In genomic region chr1:36528361-36529349, GRCh38 we compare ENCODE assay signal across 14 cellular contexts. TPM values are rescaled to one million over a fixed set of nuclear protein-coding genes. Genes with fewer than 3 reads are reported as not detected.
A peak's percentile ranks its signal among the peaks of the same experiment; 100 is the strongest.
DNase-seq lines count a peak whose midpoint lies in the region; ATAC-seq and TF ChIP-seq lines count a peak whose summit lies in the region.
"Had no signal": no experiment of that assay in that cellular context is flagged by ENCODE, and none has a peak within 500 bp of the region (broad histone marks: within the 10 kb centered on the region; RNA-seq: fewer than 3 reads in every experiment).

No MANE protein-coding gene starts in this region.

- H3K36me3 ChIP-seq in A673 (ENCODE audit: insufficient read depth, low read length, poor library complexity, severe bottlenecking) (no peaks in the 10 kb centered on the region), NT2/D1 (ENCODE audit: insufficient read depth, insufficient read length, low read length) (no peaks in the 10 kb centered on the region)

- CTCF ChIA-PET in A673 (lab: Charles Lee) (interaction anchor here (0.6 kb wide), 1 partner anchor 12 kb away, joined by 3 read pairs; no protein-coding TSS in a partner anchor), Calu3 (lab: Charles Lee) (no interaction called here)

- POLR2A ChIA-PET in A673 (lab: Charles Lee; ENCODE audit: low non-redundant PET) = no interaction called here

- H3K27ac Mint-ChIP-seq in Calu3 (ENCODE audit: unreplicated experiment) = no peak overlapping the region

- H3K9me3 ChIP-seq in A673 (ENCODE audit: low read depth, low read length, poor library complexity, severe bottlenecking) = no peaks in the 10 kb centered on the region
- H3K9me3 ChIP-seq in NT2/D1 (ENCODE audit: insufficient read depth, low read length) = no peaks in the 10 kb centered on the region

- peaks cover 81% of the 10 kb centered on the region for H3K27me3 Mint-ChIP-seq in Calu3 (ENCODE audit: unreplicated experiment)

- no peak overlapping the region for H3K4me3 ChIP-seq in A673 (ENCODE audit: low read depth, low read length, poor library complexity, severe bottlenecking)
- H3K4me3 ChIP-seq in NT2/D1 (ENCODE audit: insufficient read length, low read depth) = no peak overlapping the region
- H3K4me3 ChIP-seq in epithelial cell of esophagus (ENCODE audit: low read length) = no peak overlapping the region
- H3K4me3 ChIP-seq in foreskin fibroblast (ENCODE audit: low read depth in 1 of 2, low read length in 2 of 2) = no peak overlapping the region
- H3K4me3 ChIP-seq: SK-N-MC had no signal

- no peak overlapping the region for H3K9ac ChIP-seq in NT2/D1 (ENCODE audit: insufficient read length, low read depth)

- H3K4me1 Mint-ChIP-seq in Calu3 (ENCODE audit: low read depth, unreplicated experiment) = no peaks in the 10 kb centered on the region
- H3K4me1 Mint-ChIP-seq: central memory CD8-positive, alpha-beta T cell had no signal

- no TSS peak for BruUV-seq in A673 (replicated peaks; lab: Mats Ljungman, UMichigan)
- no TSS peak for BruUV-seq in Calu3 (replicated peaks; lab: Mats Ljungman, UMichigan)

- no peak overlapping the region for H3K4me3 Mint-ChIP-seq in Calu3 (ENCODE audit: low read depth, unreplicated experiment)
- H3K4me3 Mint-ChIP-seq: central memory CD8-positive, alpha-beta T cell had no signal

- no peaks in the 10 kb centered on the region for H3K36me3 Mint-ChIP-seq in Calu3 (ENCODE audit: insufficient read depth, unreplicated experiment)

- ATAC-seq in GM21786 (IDR thresholded peaks at IDR 0.05; ENCODE audit: unreplicated experiment) = no peak
- ATAC-seq: activated CD4-positive, CD25-positive, alpha-beta regulatory T cell treated with anti-CD3 and anti-CD28 coated beads, Interleukin-2, amount 50 U/mL, for 24 hours had no signal

- peak; percentile 34 for TF ChIP-seq CTCF in A673 (conservative IDR thresholded peaks at IDR 0.05; ENCODE audit: low read depth, low read length)
- peak; percentile 36; the same call in 2 of the 3 replicates for TF ChIP-seq CTCF in GM12872 (IDR thresholded peaks at IDR 0.05; ENCODE audit: insufficient read depth, low read depth, low read length)
- peak; percentile 24 for TF ChIP-seq CTCF in epithelial cell of esophagus (IDR thresholded peaks at IDR 0.05; ENCODE audit: insufficient read depth, low read depth, low read length, missing control alignments)
- TF ChIP-seq CTCF in Calu3 (IDR thresholded peaks at IDR 0.05; ENCODE audit: unreplicated experiment) = no peak
- no peak for TF ChIP-seq CTCF in foreskin fibroblast (IDR thresholded peaks at IDR 0.05; ENCODE audit: low read depth, low read length)

- intact Hi-C loops in A673 (cut with micrococcal nuclease; ENCODE audit: unreplicated experiment) = no loop called here
- intact Hi-C loops in Calu3 (cut with micrococcal nuclease; ENCODE audit: unreplicated experiment) = no loop called here

- DNase-seq in A673 (ENCODE audit: low spot score) (peak; percentile 17), NT2/D1 (ENCODE audit: low read depth, low spot score) (peak; percentile 49), epithelial cell of esophagus (ENCODE audit: low read depth) (peak; percentile 18), Calu3 (no peak), foreskin fibroblast (no peak), C1 segment of cervical spinal cord (lab: John Stamatoyannopoulos, UW) (no peak)
- DNase-seq: KBM-7, NCI-H2171 treated with DMSO at 0.1 percent for 48 hours, substantia nigra had no signal

- H3K27ac ChIP-seq in A673 (ENCODE audit: low read depth, low read length, poor library complexity, severe bottlenecking) = no peak overlapping the region
- H3K27ac ChIP-seq: SK-N-MC had no signal

- no peaks in the 10 kb centered on the region for H3K9me3 Mint-ChIP-seq in Calu3 (ENCODE audit: low read depth, unreplicated experiment)
- H3K9me3 Mint-ChIP-seq: central memory CD8-positive, alpha-beta T cell had no signal

- H3K27me3 ChIP-seq in A673 (replicated peaks; ENCODE audit: insufficient read depth, low read depth, low read length, poor library complexity) (no peaks in the 10 kb centered on the region), NT2/D1 (ENCODE audit: insufficient read depth, insufficient read length) (peaks cover 4% of the 10 kb centered on the region)

- H3K4me1 ChIP-seq in A673 (ENCODE audit: insufficient read depth, low read length, poor library complexity, severe bottlenecking) = no peaks in the 10 kb centered on the region
- peaks cover 11% of the 10 kb centered on the region for H3K4me1 ChIP-seq in NT2/D1 (ENCODE audit: insufficient read depth, insufficient read length)

RNA-seq across cellular contexts. Expression of gene CSF3R, which starts 45.9 kb away (rescaled TPM):
- total RNA-seq in A673 (2021) (not detected in 2 replicates), Calu3 (2022) (not detected in 2 replicates)

Comparison
In these comparisons a context has a peak if more than half of its experiments do, and no peak if none do; other contexts are left out.
1. DNase-seq: peak in A673 (single experiment), NT2/D1 (single experiment) and epithelial cell of esophagus (single experiment); none in Calu3 (single experiment), foreskin fibroblast (0 of 2) and C1 segment of cervical spinal cord (0 of 14).
2. CTCF ChIP-seq: peak in A673 (single experiment), GM12872 (single experiment) and epithelial cell of esophagus (single experiment); none in Calu3 (single experiment) and foreskin fibroblast (single experiment).